Comparison of ENCODE assay signal across 10 cellular contexts in the genomic region with DNA sequence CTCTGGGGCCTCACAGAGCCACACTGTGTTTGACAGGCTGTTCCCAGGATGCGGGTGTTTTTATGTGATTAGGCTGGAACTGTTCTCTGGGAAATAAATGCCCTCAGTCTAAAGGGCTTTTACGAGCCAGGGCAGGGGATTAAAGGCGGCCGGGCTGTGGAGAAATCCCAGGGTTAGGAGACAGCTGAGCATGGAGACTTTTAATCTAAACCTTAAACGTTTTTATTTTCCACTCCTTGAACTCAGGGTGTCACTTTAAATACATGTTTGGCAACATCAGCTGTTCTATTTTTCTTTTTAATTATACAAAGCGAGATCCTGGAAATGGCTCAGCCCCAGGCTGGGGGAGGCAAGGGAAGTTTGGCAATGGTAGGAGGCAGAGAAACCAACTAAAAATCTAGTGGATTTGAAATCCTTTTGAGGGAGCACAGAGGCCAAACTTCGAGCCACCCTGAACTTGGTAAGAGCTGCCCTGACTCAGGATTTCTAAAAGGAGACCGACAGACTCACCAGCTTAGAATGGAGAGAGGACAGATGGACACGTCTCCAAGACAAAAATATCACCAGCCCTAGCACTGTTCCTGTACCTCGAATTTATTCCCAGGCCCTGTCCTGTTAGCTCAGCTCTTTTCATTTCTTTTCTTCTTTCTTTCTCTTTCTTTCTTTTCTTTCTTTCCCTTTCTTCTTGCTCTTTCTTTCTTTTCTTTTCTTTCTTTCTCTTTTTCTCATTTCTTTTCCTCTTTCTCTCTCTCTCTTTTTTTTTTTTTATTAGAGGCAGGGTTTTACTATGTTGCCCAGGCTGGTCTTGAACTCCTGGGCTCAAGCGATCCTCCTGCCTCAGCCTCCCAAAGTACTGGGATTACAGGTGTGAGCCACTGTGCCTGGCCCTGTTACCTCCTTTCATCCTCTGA. TPM values are rescaled to one million over a fixed set of nuclear protein-coding genes. Genes with fewer than 3 reads are reported as not detected.
DNase-seq lines count a peak whose midpoint lies in the region; ATAC-seq and TF ChIP-seq lines count a peak whose summit lies in the region.
"Had no signal": no experiment of that assay in that cellular context is flagged by ENCODE, and none has a peak within 500 bp of the region (broad histone marks: within the 10 kb centered on the region; RNA-seq: fewer than 3 reads in every experiment).

No MANE protein-coding gene starts in this region.

- H3K9me3 Mint-ChIP-seq in GM23338, result peaks cover 3% of the 10 kb centered on the region; the same call in 1 of the 3 replicates

- H4K20me1 ChIP-seq in GM23338 (replicated peaks; ENCODE audit: insufficient read depth), result no peaks in the 10 kb centered on the region

- H3K4me2 ChIP-seq in GM23338, result no peak overlapping the region; the same call in 1 of the 2 replicates

- no peak overlapping the region for H2AFZ ChIP-seq in GM23338

- no peak for DNase-seq in GM23338 (ENCODE audit: low spot score)
- peak; percentile 35 for DNase-seq in amniotic epithelial cell (ENCODE audit: low read depth)
- DNase-seq in islet precursor cell, result peak; percentile 84
- DNase-seq in spleen, result no peak
- no peak for DNase-seq in NCI-H1436 treated with DMSO at 0.1 percent for 48 hours (lab: John Stamatoyannopoulos, UW)
- no peak for DNase-seq in middle frontal gyrus (ENCODE audit: extremely low spot score, low spot score)
- DNase-seq: left lung, NCI-H1105 had no signal

- peaks cover 13% of the 10 kb centered on the region for H3K4me1 ChIP-seq in GM23338 (ENCODE audit: insufficient read depth)
- peaks cover 0 to 13% (median 2%) of the 10 kb centered on the region in 6 donors for H3K4me1 ChIP-seq in spleen
- H3K4me1 ChIP-seq: left lung had no signal

- no peak overlapping the region for H3K4me3 Mint-ChIP-seq in GM23338

- H3K79me2 ChIP-seq in GM23338 (replicated peaks; ENCODE audit: insufficient read depth), result no peaks in the 10 kb centered on the region

- H3K27ac Mint-ChIP-seq in GM23338, result no peak overlapping the region

- H3K9me2 ChIP-seq in GM23338 (ENCODE audit: insufficient read depth), result 0 out of 2 replicates have a peak, but pooled peaks cover 4% of the 10 kb centered on the region

- peaks cover 3% of the 10 kb centered on the region; the same call in 1 of the 3 replicates for H3K36me3 Mint-ChIP-seq in GM23338 (ENCODE audit: low read depth)

- ATAC-seq in GM23338 (no peak), GM21360 (IDR thresholded peaks at IDR 0.05; ENCODE audit: unreplicated experiment) (no peak), GM21528 (IDR thresholded peaks at IDR 0.05; ENCODE audit: low FRiP score, unreplicated experiment) (no peak)
- ATAC-seq: left lung had no signal

- H3K27me3 ChIP-seq in GM23338 (ENCODE audit: insufficient read depth) (no peaks in the 10 kb centered on the region), spleen (replicated peaks in 1 of 7) (no peaks in the 10 kb centered on the region)
- H3K27me3 ChIP-seq: left lung had no signal

- no peak overlapping the region for H3K4me3 ChIP-seq in GM23338
- H3K4me3 ChIP-seq in spleen, result no peak overlapping the region
- H3K4me3 ChIP-seq: left lung had no signal

- H3K36me3 ChIP-seq in GM23338 (ENCODE audit: insufficient read depth) (no peaks in the 10 kb centered on the region), spleen (no peaks in the 10 kb centered on the region)
- H3K36me3 ChIP-seq: left lung had no signal

- intact Hi-C loops in spleen (cut with DNase I; ENCODE audit: low total_unique reads), result no loop called here

- peaks cover 9% of the 10 kb centered on the region for H3K27me3 Mint-ChIP-seq in GM23338 (ENCODE audit: insufficient read depth, low read depth, poor library complexity)

- peak overlapping the region; percentile 69; the same call in 1 of the 2 replicates for H3K27ac ChIP-seq in GM23338 (ENCODE audit: low read depth)
- H3K27ac ChIP-seq in spleen, result peak overlapping the region in 6 of 8 donors; percentile 54 to 63 (median 55)

- H3F3A ChIP-seq in GM23338 (replicated peaks; ENCODE audit: low read depth), result 0 out of 2 replicates have a peak, but pooled peaks cover 6% of the 10 kb centered on the region

- peaks cover 14% of the 10 kb centered on the region for H3K4me1 Mint-ChIP-seq in GM23338

- 58 to 77% (median 69%) methylated on average over 11 of the region's 11 CpGs for WGBS in spleen, 5 donors

- H3K9me3 ChIP-seq in spleen, result no peaks in the 10 kb centered on the region
- H3K9me3 ChIP-seq: left lung had no signal

- TF ChIP-seq CTCF in GM23338 (conservative IDR thresholded peaks at IDR 0.05; ENCODE audit: low read depth in 2 of 2) (no peak), spleen (IDR thresholded peaks at IDR 0.05 in 8 of 11, conservative IDR thresholded peaks at IDR 0.05 in 3 of 11) (no peak)

- no peak for TF ChIP-seq POLR2A in spleen (IDR thresholded peaks at IDR 0.05)

TF ChIP-seq in GM23338, 12 proteins besides CTCF, POLR2A, EP300 and RAD21:
- TF ChIP-seq, protein P1, sequence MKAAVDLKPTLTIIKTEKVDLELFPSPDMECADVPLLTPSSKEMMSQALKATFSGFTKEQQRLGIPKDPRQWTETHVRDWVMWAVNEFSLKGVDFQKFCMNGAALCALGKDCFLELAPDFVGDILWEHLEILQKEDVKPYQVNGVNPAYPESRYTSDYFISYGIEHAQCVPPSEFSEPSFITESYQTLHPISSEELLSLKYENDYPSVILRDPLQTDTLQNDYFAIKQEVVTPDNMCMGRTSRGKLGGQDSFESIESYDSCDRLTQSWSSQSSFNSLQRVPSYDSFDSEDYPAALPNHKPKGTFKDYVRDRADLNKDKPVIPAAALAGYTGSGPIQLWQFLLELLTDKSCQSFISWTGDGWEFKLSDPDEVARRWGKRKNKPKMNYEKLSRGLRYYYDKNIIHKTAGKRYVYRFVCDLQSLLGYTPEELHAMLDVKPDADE (IDR thresholded peaks at IDR 0.05), result no peak
- TF ChIP-seq REST (IDR thresholded peaks at IDR 0.05; ENCODE audit: unreplicated experiment) (no peak), NANOG (IDR thresholded peaks at IDR 0.05; ENCODE audit: borderline replicate concordance) (no peak), ZNF331 (CRISPR knock-in tag; IDR thresholded peaks at IDR 0.05; ENCODE audit: low read depth) (no peak), STAT1 (IDR thresholded peaks at IDR 0.05; ENCODE audit: unreplicated experiment) (no peak), JUNB (IDR thresholded peaks at IDR 0.05; ENCODE audit: unreplicated experiment) (no peak)
TF ChIP-seq in GM23338: peak in this region for 0.

RNA-seq across cellular contexts. Expression of gene ORAI1, which starts 15.8 kb away (rescaled TPM):
- 31.0 and 32.0 TPM in 2 replicates for total RNA-seq in GM23338 (2014; rRNA removed; shearing (Covaris generic))
- polyA plus RNA-seq in GM23338 (2016; fragmentation: Nextera tagmentation; extraction: Ambion mirVana) (22.2 and 23.7 TPM in 2 replicates), spleen (10 to 100 TPM; 12.9 to 32.0 (median 23.9) TPM)
- 10 to 100 TPM; 27.7 to 47.5 (median 36.6) TPM for total RNA-seq in spleen

RNA-seq across cellular contexts. Expression of gene KDM2B, which starts 29.7 kb away (rescaled TPM):
- 137 and 161 TPM in 2 replicates for total RNA-seq in GM23338 (2014; rRNA removed; shearing (Covaris generic))
- polyA plus RNA-seq in GM23338 (2016; fragmentation: Nextera tagmentation; extraction: Ambion mirVana) (59.4 and 64.4 TPM in 2 replicates), spleen (10 to 100 TPM; 20.8 to 25.5 (median 24.5) TPM)
- 10 to 100 TPM; 32.3 to 56.2 (median 46.5) TPM for total RNA-seq in spleen

RNA-seq across cellular contexts. Expression of gene MORN3, which starts 59.0 kb away (rescaled TPM):
- total RNA-seq in GM23338 (2014; rRNA removed; shearing (Covaris generic)), result 0.14 and 0.47 TPM in 2 replicates
- 0.36 and 1.5 TPM in 2 replicates for polyA plus RNA-seq in GM23338 (2016; fragmentation: Nextera tagmentation; extraction: Ambion mirVana)
- 1 to 10 TPM in 4 of 7 donors, under 1 TPM in 2, not detected in 1; 0.17 to 2.5 (median 1.5) TPM for total RNA-seq in spleen
- 1 to 10 TPM in 1 of 3 donors, under 1 TPM in 2; 0.35 to 1.1 (median 0.51) TPM for polyA plus RNA-seq in spleen

Comparison
In these comparisons a context has a peak if more than half of its experiments do, and no peak if none do; other contexts are left out.
1. DNase-seq: peak in amniotic epithelial cell (single experiment) and islet precursor cell (single experiment); none in GM23338 (single experiment), spleen (single experiment), NCI-H1436 treated with DMSO at 0.1 percent for 48 hours (single experiment) and middle frontal gyrus (single experiment).